Comparison of ENCODE assay signal across 15 cellular contexts in genomic region chr20:11895832-11896484, GRCh38. TPM values are rescaled to one million over a fixed set of nuclear protein-coding genes. Genes with fewer than 3 reads are reported as not detected.
DNase-seq lines count a peak whose midpoint lies in the region; ATAC-seq and TF ChIP-seq lines count a peak whose summit lies in the region.
"Had no signal": no experiment of that assay in that cellular context is flagged by ENCODE, and none has a peak within 500 bp of the region (broad histone marks: within the 10 kb centered on the region; RNA-seq: fewer than 3 reads in every experiment).

No MANE protein-coding gene starts in this region.

- H3K27ac Mint-ChIP-seq in activated CD4-positive, alpha-beta T cell treated with anti-CD3 and anti-CD28 coated beads, Interleukin-2, amount 10 ng/mL, durations not matched to agents 24 days and 14 days: no peak overlapping the region
- H3K27ac Mint-ChIP-seq: activated T-cell treated with anti-CD3 and anti-CD28 coated beads, Interleukin-2, amount 50 U/mL, for 24 hours; CD14-positive monocyte had no signal

- no peaks in the 10 kb centered on the region for H3K27me3 Mint-ChIP-seq in activated CD4-positive, alpha-beta T cell treated with anti-CD3 and anti-CD28 coated beads, Interleukin-2, amount 10 ng/mL, durations not matched to agents 24 days and 14 days

- H3K4me1 Mint-ChIP-seq in activated CD4-positive, alpha-beta T cell treated with anti-CD3 and anti-CD28 coated beads, Interleukin-2, amount 10 ng/mL, durations not matched to agents 24 days and 14 days: peaks cover 12% of the 10 kb centered on the region

- no peaks in the 10 kb centered on the region for H3K9me3 Mint-ChIP-seq in activated CD4-positive, alpha-beta T cell treated with anti-CD3 and anti-CD28 coated beads, Interleukin-2, amount 10 ng/mL, durations not matched to agents 24 days and 14 days
- H3K9me3 Mint-ChIP-seq: activated T-cell treated with anti-CD3 and anti-CD28 coated beads, Interleukin-2, amount 50 U/mL, for 24 hours had no signal

- TF ChIP-seq CTCF in smooth muscle cell (IDR thresholded peaks at IDR 0.05; ENCODE audit: borderline replicate concordance, insufficient read depth, poor library complexity, severe bottlenecking): no peak

- peaks cover 1% of the 10 kb centered on the region for H3F3A ChIP-seq in smooth muscle cell (ENCODE audit: low read depth)

- 54% methylated on average over 8 of the region's 8 CpGs for WGBS in smooth muscle cell (ENCODE audit: low lambda C conversion rate)

- no peaks in the 10 kb centered on the region for H3K9me3 ChIP-seq in iPS-20b (ENCODE audit: insufficient read depth, low read depth, low read length)
- H3K9me3 ChIP-seq in smooth muscle cell (replicated peaks; ENCODE audit: low read depth): no peaks in the 10 kb centered on the region

- H3K36me3 ChIP-seq in iPS-20b (ENCODE audit: insufficient read depth, low read depth, low read length) (no peaks in the 10 kb centered on the region; the same call in 1 of the 2 replicates), smooth muscle cell (ENCODE audit: low read depth) (no peaks in the 10 kb centered on the region)

- peak overlapping the region; percentile 31 for H3K4me2 ChIP-seq in smooth muscle cell

- intact Hi-C loops in activated CD4-positive, alpha-beta T cell treated with anti-CD3 and anti-CD28 coated beads, Interleukin-2, amount 10 ng/mL, durations not matched to agents 24 days and 14 days (cut with micrococcal nuclease): no loop called here

- peaks cover 28% of the 10 kb centered on the region for H4K20me1 ChIP-seq in smooth muscle cell (ENCODE audit: low read depth)

- H3K27me3 ChIP-seq in iPS-20b (ENCODE audit: insufficient read depth, low read length) (no peaks in the 10 kb centered on the region), smooth muscle cell (ENCODE audit: low read depth) (no peaks in the 10 kb centered on the region)

- no peak overlapping the region for H2AFZ ChIP-seq in smooth muscle cell (ENCODE audit: low read depth)

- no peaks in the 10 kb centered on the region for H3K36me3 Mint-ChIP-seq in activated CD4-positive, alpha-beta T cell treated with anti-CD3 and anti-CD28 coated beads, Interleukin-2, amount 10 ng/mL, durations not matched to agents 24 days and 14 days (ENCODE audit: low read depth)
- H3K36me3 Mint-ChIP-seq: CD14-positive monocyte had no signal

- H3K79me2 ChIP-seq in smooth muscle cell (ENCODE audit: low read depth): peaks cover 96% of the 10 kb centered on the region

- H3K4me3 ChIP-seq in iPS-20b (ENCODE audit: low read length) (no peak overlapping the region; the same call in 1 of the 2 replicates), smooth muscle cell (no peak overlapping the region)

- H3K27ac ChIP-seq in iPS-20b (ENCODE audit: low read length) (peak overlapping the region; percentile 5), smooth muscle cell (ENCODE audit: low read depth) (peak overlapping the region; percentile 21)

- H3K4me3 Mint-ChIP-seq in activated CD4-positive, alpha-beta T cell treated with anti-CD3 and anti-CD28 coated beads, Interleukin-2, amount 10 ng/mL, durations not matched to agents 24 days and 14 days: no peak overlapping the region
- H3K4me3 Mint-ChIP-seq: activated T-cell treated with anti-CD3 and anti-CD28 coated beads, Interleukin-2, amount 50 U/mL, for 24 hours; CD14-positive monocyte had no signal

- ATAC-seq in GM18907 (IDR thresholded peaks at IDR 0.05; ENCODE audit: unreplicated experiment) (no peak), GM19455 (IDR thresholded peaks at IDR 0.05; ENCODE audit: unreplicated experiment) (no peak)

- H3K9ac ChIP-seq in iPS-20b (ENCODE audit: low read depth, low read length) (no peak overlapping the region), smooth muscle cell (ENCODE audit: low read depth) (no peak overlapping the region)

- H3K4me1 ChIP-seq in iPS-20b (ENCODE audit: insufficient read depth, low read length): peaks cover 28% of the 10 kb centered on the region; the same call in 1 of the 2 replicates
- H3K4me1 ChIP-seq in smooth muscle cell (ENCODE audit: low read depth): peaks cover 30% of the 10 kb centered on the region

- DNase-seq in NCI-H510A treated with DMSO at 0.1 percent for 48 hours (lab: John Stamatoyannopoulos, UW): peak; percentile 52
- DNase-seq in NCI-H510A (lab: John Stamatoyannopoulos, UW): no peak
- DNase-seq in NCI-H82 (lab: John Stamatoyannopoulos, UW): peak; percentile 91
- no peak for DNase-seq in smooth muscle cell (lab: John Stamatoyannopoulos, UW; ENCODE audit: unreplicated experiment)
- DNase-seq in activated CD4-positive, alpha-beta T cell treated with anti-CD3 and anti-CD28 coated beads, Interleukin-2, amount 10 ng/mL, durations not matched to agents 24 days and 14 days: no peak
- DNase-seq: 8988T; activated CD4-positive, alpha-beta T cell treated with anti-CD3 and anti-CD28 coated beads for 4 hours; activated T-cell treated with anti-CD3 and anti-CD28 coated beads, Interleukin-2, amount 50 U/mL, for 24 hours; H7; NCI-H1092; NCI-H526 treated with DMSO at 0.1 percent for 48 hours had no signal

RNA-seq across cellular contexts. Expression of gene BTBD3, which starts 21.7 kb away (rescaled TPM):
- 65.2 and 70.1 TPM in 2 replicates for total RNA-seq in smooth muscle cell
- 17.5 and 18.2 TPM in 2 replicates for polyA plus RNA-seq in smooth muscle cell
- 14.8 and 14.9 TPM in 2 replicates for total RNA-seq in activated CD4-positive, alpha-beta T cell treated with anti-CD3 and anti-CD28 coated beads, Interleukin-2, amount 10 ng/mL, durations not matched to agents 24 days and 14 days

Comparison
In these comparisons a context has a peak if more than half of its experiments do, and no peak if none do; other contexts are left out.
1. DNase-seq: peak in NCI-H510A treated with DMSO at 0.1 percent for 48 hours (single experiment) and NCI-H82 (single experiment); none in NCI-H510A (single experiment), smooth muscle cell (single experiment) and activated CD4-positive, alpha-beta T cell treated with anti-CD3 and anti-CD28 coated beads, Interleukin-2, amount 10 ng/mL, durations not matched to agents 24 days and 14 days (single experiment).